9 cellular contexts compared by ENCODE assay signal in the genomic region with DNA sequence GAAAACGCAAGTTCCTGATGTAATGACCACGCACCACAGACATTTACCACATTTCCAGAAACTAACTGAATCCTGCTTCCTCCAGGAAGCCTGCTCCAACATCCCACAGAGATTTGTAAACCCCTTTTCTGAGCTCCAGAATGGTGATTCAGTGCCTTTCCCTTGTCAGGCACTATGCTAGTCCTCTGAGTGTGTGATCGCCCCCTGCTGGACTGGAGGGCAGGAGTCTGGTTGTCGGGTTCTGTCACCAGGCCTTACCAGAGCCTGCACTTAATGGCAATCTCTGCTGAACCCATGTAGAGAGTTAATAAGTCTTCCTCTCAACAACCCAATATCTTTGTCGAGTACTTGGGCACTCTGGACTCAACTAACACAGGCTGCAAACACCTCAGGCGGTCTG. TPM values are rescaled to one million over a fixed set of nuclear protein-coding genes. Genes with fewer than 3 reads are reported as not detected.
DNase-seq lines count a peak whose midpoint lies in the region; ATAC-seq and TF ChIP-seq lines count a peak whose summit lies in the region.
"Had no signal": no experiment of that assay in that cellular context is flagged by ENCODE, and none has a peak within 500 bp of the region (broad histone marks: within the 10 kb centered on the region; RNA-seq: fewer than 3 reads in every experiment).

No MANE protein-coding gene starts in this region.

- no peak for TF ChIP-seq POLR2A in ovary (IDR thresholded peaks at IDR 0.05)

- DNase-seq in AG20443 (ENCODE audit: low spot score) (peak; percentile 11), HFF-Myc (ENCODE audit: extremely low read depth, low read depth) (no peak), foreskin keratinocyte (no peak), ovary (no peak), epidermal melanocyte (ENCODE audit: insufficient read length, low spot score) (no peak), NCI-H2227 (lab: John Stamatoyannopoulos, UW; ENCODE audit: unreplicated experiment) (no peak), ecto neural progenitor cell (ENCODE audit: low spot score) (no peak)
- DNase-seq: naive B cell had no signal

- no peaks in the 10 kb centered on the region for H3K9me3 ChIP-seq in ovary

- no peaks in the 10 kb centered on the region for H3K27me3 ChIP-seq in foreskin keratinocyte
- H3K27me3 ChIP-seq in ovary = no peaks in the 10 kb centered on the region

- H3K36me3 ChIP-seq in ovary = no peaks in the 10 kb centered on the region

- H3K4me1 ChIP-seq in foreskin keratinocyte (no peaks in the 10 kb centered on the region), ovary (ENCODE audit: insufficient read depth) (no peaks in the 10 kb centered on the region)

- H3K4me3 ChIP-seq in HFF-Myc (replicated peaks; ENCODE audit: low read depth, low read length) = no peak overlapping the region
- no peak overlapping the region for H3K4me3 ChIP-seq in ovary

- TF ChIP-seq EP300 in ovary (IDR thresholded peaks at IDR 0.05) = no peak

- intact Hi-C loops in ovary (cut with DNase I) = no loop called here

- WGBS in ovary, 3 donors = 74 to 88% (median 80%) methylated on average over 6 of the region's 6 CpGs

- peak; percentile 46 to 49 for ATAC-seq in activated CD4-positive, CD25-positive, alpha-beta regulatory T cell treated with anti-CD3 and anti-CD28 coated beads, Interleukin-2, amount 50 U/mL, for 24 hours
- ATAC-seq in foreskin keratinocyte = no peak

- peak; percentile 29 for TF ChIP-seq CTCF in HFF-Myc (IDR thresholded peaks at IDR 0.05; ENCODE audit: low read depth, low read length, missing control alignments)
- TF ChIP-seq CTCF in foreskin keratinocyte (conservative IDR thresholded peaks at IDR 0.05) = peak; percentile 33
- no peak for TF ChIP-seq CTCF in ovary (IDR thresholded peaks at IDR 0.05)

- H3K27ac ChIP-seq in foreskin keratinocyte = no peak overlapping the region
- H3K27ac ChIP-seq in ovary = no peak overlapping the region

RNA-seq across cellular contexts. Expression of gene KDM5C, which starts 14.5 kb away (rescaled TPM):
- total RNA-seq in foreskin keratinocyte (40.2 and 49.2 TPM in 2 replicates), ovary (100 to 1,000 TPM in 2 of 7 donors, 10 to 100 TPM in 5; 76.7 to 121 (median 98.7) TPM)
- polyA plus RNA-seq in foreskin keratinocyte (13.5 TPM in 2 replicates), ovary (10 to 100 TPM; 41.4 to 74.8 TPM)

RNA-seq across cellular contexts. Expression of gene IQSEC2, which starts 41.9 kb away (rescaled TPM):
- total RNA-seq in foreskin keratinocyte (4.8 and 6.0 TPM in 2 replicates), ovary (10 to 100 TPM in 6 of 7 donors, 1 to 10 TPM in 1; 9.7 to 20.1 (median 12.4) TPM)
- polyA plus RNA-seq in foreskin keratinocyte (4.8 and 5.4 TPM in 2 replicates), ovary (1 to 10 TPM; 8.2 to 8.7 TPM)

Comparison
In these comparisons a context has a peak if more than half of its experiments do, and no peak if none do; other contexts are left out.
1. CTCF ChIP-seq: peak in HFF-Myc (single experiment) and foreskin keratinocyte (single experiment); none in ovary (0 of 3).